ENCODE assay signal across 5 cellular contexts in genomic region chr2:74984017-74984416, GRCh38.
"Had no signal": no experiment of that assay in that cellular context is flagged by ENCODE, and none has a peak within 500 bp of the region (broad histone marks: within the 10 kb centered on the region; RNA-seq: fewer than 3 reads in every experiment).

No MANE protein-coding gene starts in this region.

- DNase-seq: GM23248, GOT3, H9, HCEC 1CT had no signal

- H3K9ac ChIP-seq: GM23248 had no signal

- H2AFZ ChIP-seq: GM23248 had no signal

- H3K9me3 Mint-ChIP-seq: H9 had no signal

- H3K27ac Mint-ChIP-seq: H9, IgD-negative memory B cell had no signal

- H3K4me3 Mint-ChIP-seq: H9 had no signal

- H3K27me3 Mint-ChIP-seq: IgD-negative memory B cell had no signal

- H3K4me3 ChIP-seq: GM23248 had no signal

- H3K36me3 Mint-ChIP-seq: IgD-negative memory B cell had no signal

- H3K27ac ChIP-seq: GM23248 had no signal
